Comparison of ENCODE assay signal across 9 cellular contexts in the genomic region with DNA sequence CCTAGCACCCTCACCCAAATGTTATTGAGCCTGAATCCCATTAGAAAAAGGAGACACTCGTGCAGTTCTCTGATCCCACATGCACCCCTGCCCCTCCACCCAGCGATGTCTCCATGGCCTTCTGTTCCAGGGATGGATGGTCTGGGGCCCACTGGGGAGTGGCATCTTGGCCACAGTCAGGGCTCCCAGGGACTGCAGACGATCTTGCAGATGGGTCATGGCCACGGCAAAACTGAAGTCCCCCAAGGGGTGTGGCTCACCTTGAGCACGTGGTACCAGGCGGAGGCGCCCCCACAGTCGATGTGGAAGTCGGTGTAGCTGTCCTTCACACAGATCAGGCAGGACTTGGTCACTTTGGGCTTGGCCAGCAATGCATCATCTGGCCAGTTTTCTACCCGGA.
"Had no signal": no experiment of that assay in that cellular context is flagged by ENCODE, and none has a peak within 500 bp of the region (broad histone marks: within the 10 kb centered on the region; RNA-seq: fewer than 3 reads in every experiment).

No MANE protein-coding gene starts in this region.

- H3K9me3 ChIP-seq: HAP-1 had no signal

- H3K27ac ChIP-seq: GM23248, HL-60 had no signal

- H3K36me3 Mint-ChIP-seq: IgD-negative memory B cell had no signal

- DNase-seq: GM23248, GOT3, H7, HFFc6 had no signal

- H3K4me3 ChIP-seq: GM23248, HAP-1 had no signal

- FAIRE-seq: HepG2 had no signal

- H3K4me1 ChIP-seq: HAP-1 had no signal

- H3K27me3 Mint-ChIP-seq: IgD-negative memory B cell had no signal

- H3K4me3 Mint-ChIP-seq: HFFc6, IgD-negative memory B cell had no signal

- H3K36me3 ChIP-seq: HAP-1 had no signal

- ATAC-seq: HCT116, HepG2 had no signal

- H3K4me1 Mint-ChIP-seq: IgD-negative memory B cell had no signal

- H3K27ac Mint-ChIP-seq: HFFc6, IgD-negative memory B cell had no signal
